ENCODE assay signal across 30 cellular contexts in the genomic region with DNA sequence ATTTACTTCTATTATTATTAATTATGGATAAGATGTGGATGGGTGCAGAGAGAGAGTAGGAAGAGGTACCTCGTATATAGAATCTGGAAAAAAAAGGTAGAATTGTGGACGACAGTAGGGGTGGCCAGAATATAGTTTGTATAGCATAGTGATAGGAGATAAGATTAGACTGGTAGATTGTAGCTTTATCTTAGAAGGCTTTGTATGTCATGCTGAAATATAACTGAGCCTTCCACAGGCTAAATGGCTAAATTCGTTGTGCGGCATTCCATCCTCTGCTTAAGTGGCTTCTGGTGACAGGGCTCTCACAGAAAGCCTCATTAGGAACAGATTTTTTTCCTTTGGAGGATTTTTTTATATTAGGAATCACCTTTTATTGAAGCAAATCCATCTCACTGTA.
"Had no signal": no experiment of that assay in that cellular context is flagged by ENCODE, and none has a peak within 500 bp of the region (broad histone marks: within the 10 kb centered on the region; RNA-seq: fewer than 3 reads in every experiment).

No MANE protein-coding gene starts in this region.

- DNase-seq: activated B cell treated with CpG ODN at 0.5 μM for 24 hours; activated CD4-positive, alpha-beta T cell treated with anti-CD3 and anti-CD28 coated beads for 48 hours; activated CD4-positive, alpha-beta T cell treated with anti-CD3 and anti-CD28 coated beads, Interleukin-2, amount 50 U/mL, for 1 hour; activated CD4-positive, alpha-beta T cell treated with anti-CD3 and anti-CD28 coated beads, Interleukin-2, amount 50 U/mL, for 48 hours; activated CD8-positive, alpha-beta memory T cell treated with anti-CD3 and anti-CD28 coated beads for 24 hours; activated CD8-positive, alpha-beta T cell treated with anti-CD3 and anti-CD28 coated beads for 36 hours; activated effector memory CD4-positive, alpha-beta T cell treated with Interleukin-2 at 50 U/mL for 16 hours; activated gamma-delta T cell treated with Interleukin-2 at 50 U/mL for 16 hours; activated naive CD4-positive, alpha-beta T cell treated with anti-CD3 and anti-CD28 coated beads, Interleukin-2, amount 50 U/mL, for 16 hours; activated naive CD4-positive, alpha-beta T cell treated with Interleukin-2 at 50 U/mL for 16 hours; activated T-cell treated with anti-CD3 and anti-CD28 coated beads, Interleukin-2, amount 50 U/mL, for 4 hours; amniotic stem cell; anterior cingulate cortex; brain microvascular endothelial cell; caudate nucleus; cortex of kidney; dermis blood vessel endothelial cell; effector CD4-positive, alpha-beta T cell; effector memory CD8-positive, alpha-beta T cell; erythroblast; foreskin keratinocyte; gastrocnemius medialis; glutamatergic neuron; heart left ventricle; T-helper 17 cell; T1000; WERI-Rb-1 had no signal

- H3K4me1 ChIP-seq: foreskin keratinocyte, gastrocnemius medialis, heart left ventricle had no signal

- H3K27me3 ChIP-seq: brain microvascular endothelial cell, esophagus muscularis mucosa, foreskin keratinocyte, gastrocnemius medialis, heart left ventricle had no signal

- H3K36me3 ChIP-seq: WERI-Rb-1 had no signal

- ATAC-seq: activated CD4-positive, CD25-positive, alpha-beta regulatory T cell treated with anti-CD3 and anti-CD28 coated beads, Interleukin-2, amount 50 U/mL, for 24 hours; activated CD8-positive, alpha-beta T cell treated with anti-CD3 and anti-CD28 coated beads for 36 hours; activated T-cell treated with anti-CD3 and anti-CD28 coated beads, Interleukin-2, amount 50 U/mL, for 4 hours; activated T-helper 17 cell treated with anti-CD3 and anti-CD28 coated beads, Interleukin-2, amount 50 U/mL, for 72 hours; effector memory CD8-positive, alpha-beta T cell; foreskin keratinocyte; gastrocnemius medialis; heart left ventricle; T-helper 17 cell had no signal

- H3K9me3 ChIP-seq: esophagus muscularis mucosa, gastrocnemius medialis, heart left ventricle had no signal

- H3K27ac ChIP-seq: brain microvascular endothelial cell, esophagus muscularis mucosa, foreskin keratinocyte, gastrocnemius medialis, heart left ventricle, WERI-Rb-1 had no signal

- H3K4me3 ChIP-seq: esophagus muscularis mucosa, gastrocnemius medialis, heart left ventricle had no signal
